In genomic region chr16:72995151-72995881, GRCh38 we compare ENCODE assay signal across 11 cellular contexts. TPM values are rescaled to one million over a fixed set of nuclear protein-coding genes. Genes with fewer than 3 reads are reported as not detected.
DNase-seq lines count a peak whose midpoint lies in the region; ATAC-seq and TF ChIP-seq lines count a peak whose summit lies in the region.
"Had no signal": no experiment of that assay in that cellular context is flagged by ENCODE, and none has a peak within 500 bp of the region (broad histone marks: within the 10 kb centered on the region; RNA-seq: fewer than 3 reads in every experiment).

No MANE protein-coding gene starts in this region.

- peak overlapping the region; percentile 97 for H3K27ac Mint-ChIP-seq in type B pancreatic cell
- H3K27ac Mint-ChIP-seq: T-helper 1 cell treated with Interleukin-12 subunit alpha and Interleukin-12 subunit beta and Interleukin-4 antibody, amounts not matched to agents 30 μg/mL and 1 μg/mL, for 36 hours had no signal

- H2AFZ ChIP-seq in OCI-LY1 (ENCODE audit: low read length): no peak overlapping the region

- H3K4me3 Mint-ChIP-seq in type B pancreatic cell: peak overlapping the region; percentile 37
- H3K4me3 Mint-ChIP-seq: T-helper 1 cell treated with Interleukin-12 subunit alpha and Interleukin-12 subunit beta and Interleukin-4 antibody, amounts not matched to agents 30 μg/mL and 1 μg/mL, for 36 hours had no signal

- H3K9me3 Mint-ChIP-seq in type B pancreatic cell: peaks cover 4% of the 10 kb centered on the region

- H3K4me1 Mint-ChIP-seq in type B pancreatic cell (ENCODE audit: unreplicated experiment): peaks cover 72% of the 10 kb centered on the region

- no peaks in the 10 kb centered on the region for H3K9me2 ChIP-seq in OCI-LY1 (ENCODE audit: low read depth, low read length)

- no peaks in the 10 kb centered on the region for H3K9me3 ChIP-seq in OCI-LY1 (ENCODE audit: low read length)
- H3K9me3 ChIP-seq: neutrophil had no signal

- H3F3A ChIP-seq in OCI-LY1 (ENCODE audit: insufficient read depth, low read length): no peaks in the 10 kb centered on the region

- H3K9ac ChIP-seq in OCI-LY1 (ENCODE audit: low read length): no peak overlapping the region

- no peak overlapping the region for H3K4me2 ChIP-seq in OCI-LY1 (ENCODE audit: low read length)

- peak; percentile 43; the same call in 1 of the 2 replicates for TF ChIP-seq CTCF in OCI-LY1 (IDR thresholded peaks at IDR 0.05; ENCODE audit: low read length)
- TF ChIP-seq CTCF in fibroblast of the aortic adventitia (IDR thresholded peaks at IDR 0.05; ENCODE audit: insufficient read depth, low read length): peak; percentile 63
- TF ChIP-seq CTCF in type B pancreatic cell (conservative IDR thresholded peaks at IDR 0.05): peak; percentile 77

- H3K4me3 ChIP-seq in OCI-LY1 (ENCODE audit: low read depth, low read length, poor library complexity, severe bottlenecking) (no peak overlapping the region), fibroblast of the aortic adventitia (ENCODE audit: low read depth, low read length) (no peak overlapping the region)
- H3K4me3 ChIP-seq: dorsolateral prefrontal cortex had no signal

- no peaks in the 10 kb centered on the region for H3K79me2 ChIP-seq in OCI-LY1 (ENCODE audit: insufficient read depth, low read length)

- H3K27ac ChIP-seq in OCI-LY1 (ENCODE audit: low read depth, low read length, poor library complexity, severe bottlenecking): no peak overlapping the region
- H3K27ac ChIP-seq: dorsolateral prefrontal cortex, neutrophil had no signal

- no peaks in the 10 kb centered on the region for H4K20me1 ChIP-seq in OCI-LY1 (ENCODE audit: insufficient read depth, low read length)

- 0 out of 2 replicates have a peak, but pooled peaks cover 4% of the 10 kb centered on the region for H3K27me3 ChIP-seq in OCI-LY1 (ENCODE audit: insufficient read depth, low read length)
- H3K27me3 ChIP-seq: dorsolateral prefrontal cortex had no signal

- H3K36me3 ChIP-seq in OCI-LY1 (ENCODE audit: insufficient read depth, low read length): no peaks in the 10 kb centered on the region; the same call in 1 of the 2 replicates
- H3K36me3 ChIP-seq: neutrophil had no signal

- H3K4me1 ChIP-seq in OCI-LY1 (ENCODE audit: insufficient read depth, low read length, severe bottlenecking): no peaks in the 10 kb centered on the region

- no peak for ATAC-seq in GM21390 (IDR thresholded peaks at IDR 0.05; ENCODE audit: unreplicated experiment)

- peak; percentile 20 for DNase-seq in stimulated activated CD4-positive, alpha-beta T cell treated with anti-CD3 and anti-CD28 coated beads, Interleukin-15, amount 100 ng/mL, for 24 hours
- no peak for DNase-seq in stimulated activated CD4-positive, alpha-beta T cell treated with anti-CD3 and anti-CD28 coated beads, Interleukin-4, amount 100 ng/mL, for 1 hour
- DNase-seq in fibroblast of the aortic adventitia (ENCODE audit: low read depth): no peak
- DNase-seq in type B pancreatic cell (ENCODE audit: extremely low spot score, unreplicated experiment): no peak
- DNase-seq in AG08396 (ENCODE audit: low spot score): no peak
- no peak for DNase-seq in effector CD4-positive, alpha-beta T cell
- DNase-seq: dorsolateral prefrontal cortex had no signal

- no peaks in the 10 kb centered on the region for H3K27me3 Mint-ChIP-seq in type B pancreatic cell

- H3K36me3 Mint-ChIP-seq in type B pancreatic cell: peaks cover 15% of the 10 kb centered on the region

RNA-seq across cellular contexts. Expression of gene ZFHX3, which starts 52.6 kb away (rescaled TPM):
- total RNA-seq in fibroblast of the aortic adventitia (ENCODE audit: low replicate concordance): 4.8 and 8.1 TPM in 2 replicates
- 47.4 and 48.5 TPM in 2 replicates for total RNA-seq in type B pancreatic cell (ENCODE audit: low replicate concordance)
